ENCODE assay signal across 17 cellular contexts in genomic region chr14:32510815-32511214, GRCh38.
DNase-seq lines count a peak whose midpoint lies in the region; ATAC-seq and TF ChIP-seq lines count a peak whose summit lies in the region.
"Had no signal": no experiment of that assay in that cellular context is flagged by ENCODE, and none has a peak within 500 bp of the region (broad histone marks: within the 10 kb centered on the region; RNA-seq: fewer than 3 reads in every experiment).

No MANE protein-coding gene starts in this region.

- no peak for DNase-seq in GM23248
- peak; percentile 6 for DNase-seq in astrocyte of the spinal cord (ENCODE audit: low read depth, low spot score)
- DNase-seq in psoas muscle, result no peak
- DNase-seq in Peyer's patch, result no peak
- no peak for DNase-seq in GDM1 (lab: John Stamatoyannopoulos, UW)
- DNase-seq in effector memory CD4-positive, alpha-beta T cell, result no peak
- DNase-seq: Caco-2, dermis blood vessel endothelial cell, naive B cell, NCI-H1092 treated with DMSO at 0.1 percent for 48 hours, NCI-H82 had no signal

- intact Hi-C loops in psoas muscle (cut with DNase I), result loop anchor here in 1 of 2 donors (5.0 kb wide), 1 partner anchor 39 kb away; no protein-coding TSS in a partner anchor

- H4K20me1 ChIP-seq in GM23248 (ENCODE audit: insufficient read depth), result no peaks in the 10 kb centered on the region

- peak overlapping the region; percentile 67 for H2AFZ ChIP-seq in GM23248

- no peaks in the 10 kb centered on the region for H3K9me2 ChIP-seq in GM23248 (ENCODE audit: insufficient read depth)

- H3K4me3 ChIP-seq in GM23248 (no peak overlapping the region), astrocyte of the spinal cord (ENCODE audit: low read depth, low read length) (no peak overlapping the region), gastroesophageal sphincter (no peak overlapping the region), psoas muscle (peak overlapping the region; percentile 22), Peyer's patch (no peak overlapping the region)
- H3K4me3 ChIP-seq in effector memory CD4-positive, alpha-beta T cell (ENCODE audit: insufficient read depth, low read depth, low read length, poor library complexity, severe bottlenecking), result no peak overlapping the region
- H3K4me3 ChIP-seq: K562 had no signal

- TF ChIP-seq CTCF in astrocyte of the spinal cord (IDR thresholded peaks at IDR 0.05; ENCODE audit: low read depth, low read length) (no peak), gastroesophageal sphincter (IDR thresholded peaks at IDR 0.05) (no peak), psoas muscle (IDR thresholded peaks at IDR 0.05) (no peak), Peyer's patch (IDR thresholded peaks at IDR 0.05) (no peak)

- in situ Hi-C loops in GM23248 (cut with MboI), result no loop called here
- in situ Hi-C loops in astrocyte of the spinal cord (cut with HindIII; ENCODE audit: low sequenced_read_pairs), result no loop called here

- peak overlapping the region; percentile 11 for H3K4me2 ChIP-seq in GM23248 (ENCODE audit: unreplicated experiment)

- TF ChIP-seq POLR2A in gastroesophageal sphincter (IDR thresholded peaks at IDR 0.05), result no peak
- no peak for TF ChIP-seq POLR2A in Peyer's patch (IDR thresholded peaks at IDR 0.05)

- H3K36me3 ChIP-seq in GM23248 (ENCODE audit: low read depth) (no peaks in the 10 kb centered on the region), gastroesophageal sphincter (no peaks in the 10 kb centered on the region), psoas muscle (ENCODE audit: insufficient read depth in 1 of 2, low read depth in 1 of 2) (no peaks in the 10 kb centered on the region), Peyer's patch (no peaks in the 10 kb centered on the region)
- no peaks in the 10 kb centered on the region for H3K36me3 ChIP-seq in effector memory CD4-positive, alpha-beta T cell (ENCODE audit: control insufficient read depth, insufficient read depth, low read length)

- peak overlapping the region; percentile 8; the same call in 1 of the 2 replicates for H3K9ac ChIP-seq in GM23248

- ATAC-seq in gastroesophageal sphincter (no peak), psoas muscle (no peak), HG03469 (IDR thresholded peaks at IDR 0.05; ENCODE audit: unreplicated experiment) (no peak)
- ATAC-seq: activated T-helper 17 cell treated with anti-CD3 and anti-CD28 coated beads, Interleukin-2, amount 50 U/mL, for 72 hours; K562; Panc1 had no signal

- H3K4me1 ChIP-seq in GM23248 (ENCODE audit: insufficient read depth) (peaks cover 68% of the 10 kb centered on the region), gastroesophageal sphincter (peaks cover 3 to 57% (median 9%) of the 10 kb centered on the region in 3 donors), psoas muscle (peaks cover 79% of the 10 kb centered on the region), Peyer's patch (peaks cover 0 to 10% (median 0%) of the 10 kb centered on the region in 4 donors)
- H3K4me1 ChIP-seq in effector memory CD4-positive, alpha-beta T cell (ENCODE audit: control insufficient read depth, insufficient read depth, low read length, poor library complexity, severe bottlenecking), result no peaks in the 10 kb centered on the region

- H3K27ac ChIP-seq in GM23248 (peak overlapping the region; percentile 94), gastroesophageal sphincter (peak overlapping the region; percentile 66 to 99 (median 69)), psoas muscle (peak overlapping the region; percentile 91), Peyer's patch (peak overlapping the region in 2 of 4 donors; percentile 5 to 34)
- no peak overlapping the region for H3K27ac ChIP-seq in effector memory CD4-positive, alpha-beta T cell (ENCODE audit: insufficient read depth, low read length, poor library complexity, severe bottlenecking)
- H3K27ac ChIP-seq: HL-60 had no signal

- H3F3A ChIP-seq in GM23248 (ENCODE audit: insufficient read depth), result peaks cover 54% of the 10 kb centered on the region

- no peaks in the 10 kb centered on the region for H3K79me2 ChIP-seq in GM23248 (ENCODE audit: insufficient read depth)

- no peaks in the 10 kb centered on the region for H3K9me3 ChIP-seq in GM23248 (ENCODE audit: low read depth)
- H3K9me3 ChIP-seq in gastroesophageal sphincter, result no peaks in the 10 kb centered on the region
- no peaks in the 10 kb centered on the region for H3K9me3 ChIP-seq in psoas muscle
- no peaks in the 10 kb centered on the region for H3K9me3 ChIP-seq in Peyer's patch
- no peaks in the 10 kb centered on the region for H3K9me3 ChIP-seq in effector memory CD4-positive, alpha-beta T cell (ENCODE audit: control insufficient read depth, low read length)
- H3K9me3 ChIP-seq: Caco-2 had no signal

- no peak for TF ChIP-seq EP300 in gastroesophageal sphincter (IDR thresholded peaks at IDR 0.05)

- 53 to 59% methylated on average over 3 of the region's 3 CpGs for WGBS in GM23248 (ENCODE audit: low coverage in 1 of 2, low lambda C conversion rate in 2 of 2, missing lambda C conversion rate in 2 of 2), 2 experiments
- 30 to 50% methylated on average over 1 to 3 of the region's 3 CpGs for WGBS in gastroesophageal sphincter (ENCODE audit: low coverage in 1 of 2), 2 donors
- WGBS in psoas muscle, 3 donors, result 34 to 55% (median 37%) methylated on average over 3 of the region's 3 CpGs

- H3K27me3 ChIP-seq in GM23248 (replicated peaks; ENCODE audit: insufficient read depth) (no peaks in the 10 kb centered on the region), gastroesophageal sphincter (no peaks in the 10 kb centered on the region), psoas muscle (ENCODE audit: insufficient read depth in 3 of 3, low read length in 2 of 3) (no peaks in the 10 kb centered on the region), Peyer's patch (no peaks in the 10 kb centered on the region)
- no peaks in the 10 kb centered on the region for H3K27me3 ChIP-seq in effector memory CD4-positive, alpha-beta T cell (replicated peaks; ENCODE audit: control insufficient read depth, insufficient read depth, low read length, poor library complexity, severe bottlenecking)
